13 cellular contexts compared by ENCODE assay signal in genomic region chrX:20361081-20361889, GRCh38.
DNase-seq lines count a peak whose midpoint lies in the region; ATAC-seq and TF ChIP-seq lines count a peak whose summit lies in the region.
"Had no signal": no experiment of that assay in that cellular context is flagged by ENCODE, and none has a peak within 500 bp of the region (broad histone marks: within the 10 kb centered on the region; RNA-seq: fewer than 3 reads in every experiment).

No MANE protein-coding gene starts in this region.

- peak; percentile 24 for DNase-seq in NCI-H748 (lab: John Stamatoyannopoulos, UW; ENCODE audit: unreplicated experiment)
- no peak for DNase-seq in NCI-H748 treated with DMSO at 0.1 percent for 48 hours (lab: John Stamatoyannopoulos, UW)
- peak; percentile 55 to 76 for DNase-seq in cardiac fibroblast (ENCODE audit: low read depth in 2 of 2)
- DNase-seq in lower lobe of right lung, result peak; percentile 48
- peak in 1 of 2 donors; percentile 53 for DNase-seq in upper lobe of left lung
- DNase-seq in osteocyte (ENCODE audit: extremely low spot score, unreplicated experiment), result no peak
- DNase-seq in NCI-H2029 (lab: John Stamatoyannopoulos, UW), result no peak
- DNase-seq: activated B cell treated with CpG ODN at 0.5 μM for 24 hours; activated naive CD4-positive, alpha-beta T cell treated with anti-CD3 and anti-CD28 coated beads for 36 hours; MM.1S; stimulated activated CD4-positive, alpha-beta T cell treated with anti-CD3 and anti-CD28 coated beads, Interleukin-4, amount 100 ng/mL, for 24 hours had no signal

- TF ChIP-seq POLR2A in upper lobe of left lung (IDR thresholded peaks at IDR 0.05), result no peak

- 57 to 85% methylated on average over 7 to 8 of the region's 8 CpGs for WGBS in upper lobe of left lung, 2 donors

- H3K36me3 Mint-ChIP-seq in osteocyte (ENCODE audit: unreplicated experiment), result no peaks in the 10 kb centered on the region

- intact Hi-C loops in lower lobe of right lung (cut with DNase I), result no loop called here

- H3K27me3 ChIP-seq in lower lobe of right lung (ENCODE audit: low read depth), result no peaks in the 10 kb centered on the region
- no peaks in the 10 kb centered on the region for H3K27me3 ChIP-seq in upper lobe of left lung
- H3K27me3 ChIP-seq: tibial artery had no signal

- no peak overlapping the region for H3K4me3 Mint-ChIP-seq in osteocyte (ENCODE audit: unreplicated experiment)
- H3K4me3 Mint-ChIP-seq: activated B cell treated with CpG ODN at 0.5 μM for 24 hours; activated naive CD4-positive, alpha-beta T cell treated with anti-CD3 and anti-CD28 coated beads for 36 hours had no signal

- H3K4me3 ChIP-seq in cardiac fibroblast (replicated peaks in 1 of 2; ENCODE audit: low read depth in 2 of 2, low read length in 2 of 2) (no peak overlapping the region), lower lobe of right lung (no peak overlapping the region), upper lobe of left lung (no peak overlapping the region)
- H3K4me3 ChIP-seq: tibial artery had no signal

- no peaks in the 10 kb centered on the region for H3K27me3 Mint-ChIP-seq in osteocyte (ENCODE audit: unreplicated experiment)
- H3K27me3 Mint-ChIP-seq: activated B cell treated with CpG ODN at 0.5 μM for 24 hours had no signal

- ATAC-seq in lower lobe of right lung, result peak; percentile 34 to 52
- ATAC-seq in upper lobe of left lung (ENCODE audit: low FRiP score in 2 of 2), result peak in 1 of 2 donors; percentile 71
- no peak for ATAC-seq in GM21619 (IDR thresholded peaks at IDR 0.05; ENCODE audit: unreplicated experiment)

- peaks cover 3% of the 10 kb centered on the region for H3K9me3 Mint-ChIP-seq in osteocyte (ENCODE audit: unreplicated experiment)
- H3K9me3 Mint-ChIP-seq: activated B cell treated with CpG ODN at 0.5 μM for 24 hours; activated naive CD4-positive, alpha-beta T cell treated with anti-CD3 and anti-CD28 coated beads for 36 hours had no signal

- TF ChIP-seq CTCF in cardiac fibroblast (IDR thresholded peaks at IDR 0.05; ENCODE audit: low read depth, low read length) (no peak), lower lobe of right lung (IDR thresholded peaks at IDR 0.05) (no peak), upper lobe of left lung (IDR thresholded peaks at IDR 0.05) (no peak), osteocyte (IDR thresholded peaks at IDR 0.05) (no peak)

- H3K9me3 ChIP-seq in lower lobe of right lung (no peaks in the 10 kb centered on the region), upper lobe of left lung (no peaks in the 10 kb centered on the region)
- H3K9me3 ChIP-seq: tibial artery had no signal

- no peak overlapping the region for H3K27ac Mint-ChIP-seq in osteocyte (ENCODE audit: unreplicated experiment)
- H3K27ac Mint-ChIP-seq: activated B cell treated with CpG ODN at 0.5 μM for 24 hours; activated naive CD4-positive, alpha-beta T cell treated with anti-CD3 and anti-CD28 coated beads for 36 hours had no signal

- peaks cover 8% of the 10 kb centered on the region for H3K4me1 ChIP-seq in lower lobe of right lung
- peaks cover 0 to 26% (median 9%) of the 10 kb centered on the region in 4 donors for H3K4me1 ChIP-seq in upper lobe of left lung

- no peaks in the 10 kb centered on the region for H3K4me1 Mint-ChIP-seq in osteocyte (ENCODE audit: unreplicated experiment)
- H3K4me1 Mint-ChIP-seq: activated B cell treated with CpG ODN at 0.5 μM for 24 hours had no signal

- H3K36me3 ChIP-seq in lower lobe of right lung (no peaks in the 10 kb centered on the region), upper lobe of left lung (no peaks in the 10 kb centered on the region)
- H3K36me3 ChIP-seq: tibial artery had no signal

- H3K27ac ChIP-seq in lower lobe of right lung, result peak overlapping the region; percentile 83
- peak overlapping the region; percentile 36 to 86 (median 72) for H3K27ac ChIP-seq in upper lobe of left lung
- H3K27ac ChIP-seq: tibial artery had no signal

- TF ChIP-seq EP300 in upper lobe of left lung (IDR thresholded peaks at IDR 0.05), result no peak

Comparison
In these comparisons a context has a peak if more than half of its experiments do, and no peak if none do; other contexts are left out.
1. DNase-seq: peak in NCI-H748 (single experiment), cardiac fibroblast (2 of 2) and lower lobe of right lung (single experiment); none in NCI-H748 treated with DMSO at 0.1 percent for 48 hours (single experiment), osteocyte (single experiment) and NCI-H2029 (single experiment).